ENCODE assay signal across 15 cellular contexts in the genomic region with DNA sequence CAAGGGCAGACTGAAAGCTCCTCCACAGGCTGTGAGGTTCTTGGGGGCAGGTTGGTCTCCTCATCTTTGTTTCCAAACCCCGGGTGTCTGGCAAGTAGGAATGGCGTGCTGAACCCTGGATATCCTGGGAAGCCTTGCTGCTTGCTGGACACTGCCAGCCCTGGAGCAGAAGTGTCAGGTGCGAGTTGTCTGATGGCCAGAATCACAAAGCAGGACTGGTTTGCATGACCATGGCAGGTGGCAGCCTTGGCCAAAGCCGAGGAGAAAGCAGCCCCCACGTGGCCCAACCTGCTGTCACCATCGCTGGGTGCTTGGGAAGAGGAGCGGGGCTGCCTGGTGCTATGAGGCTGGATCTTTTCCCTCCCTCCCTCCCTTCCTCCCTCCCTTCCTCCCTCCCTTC.
A peak's percentile ranks its signal among the peaks of the same experiment; 100 is the strongest.
DNase-seq lines count a peak whose midpoint lies in the region; TF ChIP-seq lines count a peak whose summit lies in the region.
"Had no signal": no experiment of that assay in that cellular context is flagged by ENCODE, and none has a peak within 500 bp of the region (broad histone marks: within the 10 kb centered on the region; RNA-seq: fewer than 3 reads in every experiment).

No MANE protein-coding gene starts in this region.

- H3K27me3 ChIP-seq in endodermal cell (ENCODE audit: control insufficient read depth, insufficient read depth, low read length, poor library complexity, severe bottlenecking), result no peaks in the 10 kb centered on the region

- intact Hi-C loops in posterior vena cava (cut with DNase I), result no loop called here

- peak; percentile 2 for DNase-seq in activated T-cell treated with anti-CD3 and anti-CD28 coated beads, Interleukin-2, amount 50 U/mL, for 1 hour
- no peak for DNase-seq in activated T-cell treated with anti-CD3 and anti-CD28 coated beads for 4 hours
- DNase-seq in G401 (ENCODE audit: low spot score), result peak; percentile 81
- DNase-seq in endodermal cell, result peak; percentile 36
- peak; percentile 54 for DNase-seq in posterior vena cava (ENCODE audit: low spot score)
- DNase-seq in HFFc6, result no peak
- no peak for DNase-seq in DMS79 (lab: John Stamatoyannopoulos, UW)
- no peak for DNase-seq in H4 (ENCODE audit: low spot score)
- DNase-seq: COR-L47, DMS153, H9, Karpas-422, NCI-H1417, NCI-H2029 treated with DMSO at 0.1 percent for 48 hours, NCI-H510A treated with DMSO at 0.1 percent for 48 hours had no signal

- H3K36me3 Mint-ChIP-seq in endodermal cell (ENCODE audit: low read depth) (no peaks in the 10 kb centered on the region), HFFc6 (ENCODE audit: low read depth) (no peaks in the 10 kb centered on the region)

- H3K36me3 ChIP-seq in endodermal cell (ENCODE audit: control insufficient read depth, insufficient read depth, low read length), result no peaks in the 10 kb centered on the region

- WGBS in endodermal cell (ENCODE audit: insufficient coverage in 1 of 2, insufficient read length in 1 of 2), 2 experiments, result 89 to 90% methylated on average over 3 to 7 of the region's 7 CpGs

- no peak overlapping the region for H3K4me3 ChIP-seq in endodermal cell (ENCODE audit: low read length)

- no peak overlapping the region for H3K4me3 Mint-ChIP-seq in endodermal cell
- no peak overlapping the region for H3K4me3 Mint-ChIP-seq in HFFc6
- H3K4me3 Mint-ChIP-seq: H9 had no signal

- H3K27ac Mint-ChIP-seq in endodermal cell (no peak overlapping the region), HFFc6 (no peak overlapping the region)
- H3K27ac Mint-ChIP-seq: H9 had no signal

- TF ChIP-seq CTCF in endodermal cell (conservative IDR thresholded peaks at IDR 0.05) (no peak), HFFc6 (IDR thresholded peaks at IDR 0.05) (no peak)

- H3K9ac ChIP-seq in endodermal cell (ENCODE audit: extremely low read depth, low read length, poor library complexity, severe bottlenecking), result no peak overlapping the region

- H3K27me3 Mint-ChIP-seq in endodermal cell (ENCODE audit: insufficient read depth) (peaks cover 16% of the 10 kb centered on the region), HFFc6 (ENCODE audit: insufficient read depth) (peaks cover 36% of the 10 kb centered on the region)

- H3K4me1 ChIP-seq in endodermal cell (ENCODE audit: control insufficient read depth, insufficient read depth, low read length), result peaks cover 8% of the 10 kb centered on the region

- no peak overlapping the region for H3K27ac ChIP-seq in endodermal cell (ENCODE audit: low read depth, low read length)

- peaks cover 16% of the 10 kb centered on the region for H3K4me1 Mint-ChIP-seq in endodermal cell
- H3K4me1 Mint-ChIP-seq in HFFc6 (ENCODE audit: low read depth), result peaks cover 15% of the 10 kb centered on the region

- in situ Hi-C loops in G401 (cut with HindIII; ENCODE audit: low sequenced_read_pairs), result no loop called here

- no peaks in the 10 kb centered on the region for H3K9me3 Mint-ChIP-seq in endodermal cell
- no peaks in the 10 kb centered on the region for H3K9me3 Mint-ChIP-seq in HFFc6
- H3K9me3 Mint-ChIP-seq: H9 had no signal

- H3K9me3 ChIP-seq in endodermal cell (ENCODE audit: control insufficient read depth, low read length), result no peaks in the 10 kb centered on the region

Comparison
In these comparisons a context has a peak if more than half of its experiments do, and no peak if none do; other contexts are left out.
1. DNase-seq: peak in activated T-cell treated with anti-CD3 and anti-CD28 coated beads, Interleukin-2, amount 50 U/mL, for 1 hour (single experiment), G401 (single experiment), endodermal cell (single experiment) and posterior vena cava (single experiment); none in activated T-cell treated with anti-CD3 and anti-CD28 coated beads for 4 hours (single experiment), HFFc6 (single experiment), DMS79 (single experiment) and H4 (single experiment).